In the genomic region with DNA sequence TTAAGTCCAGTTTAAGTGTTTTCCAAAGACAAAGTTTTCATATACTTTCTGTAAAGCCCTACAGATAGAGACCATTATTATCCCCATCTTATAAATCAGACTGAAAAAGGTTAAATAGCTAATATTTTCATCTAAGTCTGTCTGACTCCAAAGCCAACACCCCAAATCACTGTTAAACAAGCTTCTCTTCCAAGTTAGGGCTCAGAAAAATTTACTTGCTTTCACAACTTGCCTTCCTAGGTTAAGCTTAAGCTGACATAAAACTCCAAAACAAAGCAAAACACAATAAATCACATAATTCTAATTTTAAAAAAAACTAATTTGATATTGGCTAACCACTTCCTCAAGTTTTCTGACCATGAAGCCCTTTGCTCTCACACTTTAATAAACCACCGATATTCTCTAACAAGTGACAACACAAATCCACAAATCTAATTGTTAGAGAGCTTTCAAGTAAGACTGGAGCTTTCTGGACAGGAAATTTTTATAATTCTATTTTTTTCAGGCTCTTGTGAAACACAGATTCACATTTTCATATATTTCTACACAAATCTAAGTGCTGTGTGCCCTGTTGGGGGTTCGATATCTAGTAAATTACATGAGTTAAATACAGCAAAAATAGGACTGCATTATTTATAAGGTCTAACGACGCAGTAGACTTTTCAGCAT, we compare ENCODE assay signal across 9 cellular contexts. TPM values are rescaled to one million over a fixed set of nuclear protein-coding genes. Genes with fewer than 3 reads are reported as not detected.
A peak's percentile ranks its signal among the peaks of the same experiment; 100 is the strongest.
DNase-seq lines count a peak whose midpoint lies in the region; ATAC-seq and TF ChIP-seq lines count a peak whose summit lies in the region.
"Had no signal": no experiment of that assay in that cellular context is flagged by ENCODE, and none has a peak within 500 bp of the region (broad histone marks: within the 10 kb centered on the region; RNA-seq: fewer than 3 reads in every experiment).

No MANE protein-coding gene starts in this region.

- H3K4me1 ChIP-seq in mesodermal cell (ENCODE audit: control insufficient read depth, insufficient read depth, low read length, poor library complexity, severe bottlenecking): peaks cover 10% of the 10 kb centered on the region
- H3K4me1 ChIP-seq in transverse colon: peaks cover 7 to 60% (median 29%) of the 10 kb centered on the region in 4 donors

- peaks cover 4% of the 10 kb centered on the region for H3K27me3 ChIP-seq in transverse colon

- H3K27ac ChIP-seq in mesodermal cell (ENCODE audit: low read depth, low read length, severe bottlenecking) (no peak overlapping the region), transverse colon (peak overlapping the region; percentile 86 to 95 (median 90))

- H3K4me3 ChIP-seq in choroid plexus epithelial cell (ENCODE audit: low read depth, low read length) (peak overlapping the region; percentile 86), mesodermal cell (ENCODE audit: extremely low read depth, insufficient read depth, low read length, poor library complexity, severe bottlenecking) (peak overlapping the region; percentile 81), transverse colon (peak overlapping the region in 3 of 4 donors; percentile 56 to 86 (median 58))

- no peak for TF ChIP-seq POLR2A in transverse colon (IDR thresholded peaks at IDR 0.05)

- ATAC-seq in HG03439 (IDR thresholded peaks at IDR 0.05; ENCODE audit: unreplicated experiment): no peak

- no peak for TF ChIP-seq EP300 in transverse colon (IDR thresholded peaks at IDR 0.05; ENCODE audit: low read depth)

- no peak for TF ChIP-seq CTCF in choroid plexus epithelial cell (conservative IDR thresholded peaks at IDR 0.05; ENCODE audit: low read depth, low read length)
- no peak for TF ChIP-seq CTCF in transverse colon (IDR thresholded peaks at IDR 0.05)

- DNase-seq in NCI-H82 (lab: John Stamatoyannopoulos, UW): peak; percentile 26
- no peak for DNase-seq in NCI-H82 treated with DMSO at 0.1 percent for 48 hours (lab: John Stamatoyannopoulos, UW; ENCODE audit: unreplicated experiment)
- DNase-seq in choroid plexus epithelial cell (ENCODE audit: low read depth): peak; percentile 30
- no peak for DNase-seq in transverse colon
- DNase-seq in NCI-H1436 treated with DMSO at 0.1 percent for 48 hours (lab: John Stamatoyannopoulos, UW): no peak
- no peak for DNase-seq in 8988T
- DNase-seq: T-helper 2 cell had no signal

- WGBS in mesodermal cell (ENCODE audit: insufficient coverage in 2 of 2), 2 experiments: 67% methylated on average over 2 of the region's 4 CpGs; no CpG with 5 or more reads in 1 of the 2 experiments
- WGBS in transverse colon (ENCODE audit: low coverage in 1 of 2), 2 donors: 10 to 29% methylated on average over 4 of the region's 4 CpGs

- intact Hi-C loops in transverse colon (cut with DNase I; ENCODE audit: low total_unique reads): loop anchor here (5.0 to 10.0 kb wide), 2 partner anchors 64 to 514 kb away; no protein-coding TSS in a partner anchor

- H3K36me3 ChIP-seq in mesodermal cell (ENCODE audit: control insufficient read depth, insufficient read depth, low read length): peaks cover 14% of the 10 kb centered on the region
- H3K36me3 ChIP-seq in transverse colon: no peaks in the 10 kb centered on the region

- in situ Hi-C loops in transverse colon (cut with MboI; ENCODE audit: low pct_ligation_motif_present in 1 of 4, low pct_unique_long_range_greater_than_20kb in 1 of 4, low sequenced_read_pairs in 3 of 4): loop anchor here in 1 of 4 donors (25.0 kb wide), 1 partner anchor 506 kb away; no protein-coding TSS in a partner anchor

- H3K9me3 ChIP-seq in mesodermal cell (ENCODE audit: control insufficient read depth, low read length): no peaks in the 10 kb centered on the region
- H3K9me3 ChIP-seq in transverse colon: no peaks in the 10 kb centered on the region

RNA-seq across cellular contexts. Expression of a gene that starts 2.2 kb away (rescaled TPM):
- polyA plus RNA-seq in mesodermal cell (2013, experiment 1 of 2): 47.6 TPM
- polyA plus RNA-seq in mesodermal cell (2013, experiment 2 of 2): 49.8 TPM
- 100 to 1,000 TPM in 2 of 4 donors, 10 to 100 TPM in 2; 19.1 to 180 (median 112) TPM for total RNA-seq in transverse colon

Comparison
In these comparisons a context has a peak if more than half of its experiments do, and no peak if none do; other contexts are left out.
1. DNase-seq: peak in NCI-H82 (single experiment) and choroid plexus epithelial cell (single experiment); none in NCI-H82 treated with DMSO at 0.1 percent for 48 hours (single experiment), transverse colon (single experiment), NCI-H1436 treated with DMSO at 0.1 percent for 48 hours (single experiment) and 8988T (single experiment).
2. Peak in every context shown above with its lines, with median percentiles within 50 percentile points of each other: H3K4me3 ChIP-seq.